9 cellular contexts compared by ENCODE assay signal in genomic region chr22:46251266-46251665, GRCh38. TPM values are rescaled to one million over a fixed set of nuclear protein-coding genes. Genes with fewer than 3 reads are reported as not detected.
DNase-seq lines count a peak whose midpoint lies in the region; ATAC-seq and TF ChIP-seq lines count a peak whose summit lies in the region.
"Had no signal": no experiment of that assay in that cellular context is flagged by ENCODE, and none has a peak within 500 bp of the region (broad histone marks: within the 10 kb centered on the region; RNA-seq: fewer than 3 reads in every experiment).

No MANE protein-coding gene starts in this region.

- peak overlapping the region; percentile 87 for H3K27ac ChIP-seq in C4-2B
- H3K27ac ChIP-seq: thyroid gland had no signal

- no peak for TF ChIP-seq CTCF in C4-2B (conservative IDR thresholded peaks at IDR 0.05)
- TF ChIP-seq CTCF in chondrocyte (IDR thresholded peaks at IDR 0.05): no peak

- peak overlapping the region; percentile 71 for H3K4me3 Mint-ChIP-seq in chondrocyte (ENCODE audit: unreplicated experiment)
- H3K4me3 Mint-ChIP-seq in natural killer cell treated with Interleukin-12 subunit alpha and Interleukin-12 subunit beta and Interleukin-15 and Interleukin-18, amount 100 ng/mL, for 72 hours: peak overlapping the region; percentile 89

- H3K27me3 Mint-ChIP-seq in chondrocyte (ENCODE audit: low read depth): no peaks in the 10 kb centered on the region
- H3K27me3 Mint-ChIP-seq in natural killer cell treated with Interleukin-12 subunit alpha and Interleukin-12 subunit beta and Interleukin-15 and Interleukin-18, amount 100 ng/mL, for 72 hours: no peaks in the 10 kb centered on the region

- peaks cover under 1% of the 10 kb centered on the region for H3K36me3 Mint-ChIP-seq in chondrocyte (ENCODE audit: low read depth)
- no peaks in the 10 kb centered on the region for H3K36me3 Mint-ChIP-seq in natural killer cell treated with Interleukin-12 subunit alpha and Interleukin-12 subunit beta and Interleukin-15 and Interleukin-18, amount 100 ng/mL, for 72 hours

- H3K27ac Mint-ChIP-seq in chondrocyte (ENCODE audit: unreplicated experiment): no peak overlapping the region
- H3K27ac Mint-ChIP-seq in natural killer cell treated with Interleukin-12 subunit alpha and Interleukin-12 subunit beta and Interleukin-15 and Interleukin-18, amount 100 ng/mL, for 72 hours: peak overlapping the region; percentile 84 to 91

- DNase-seq in LHCN-M2 (ENCODE audit: low read depth) (peak; percentile 9), chondrocyte (ENCODE audit: low spot score) (no peak), superior temporal gyrus (ENCODE audit: extremely low spot score) (no peak), MV-4-11 (lab: John Stamatoyannopoulos, UW) (no peak), NCI-H2171 treated with DMSO at 0.1 percent for 48 hours (lab: John Stamatoyannopoulos, UW) (no peak), NCI-H146 (lab: John Stamatoyannopoulos, UW) (no peak)
- no peak for DNase-seq in natural killer cell treated with Interleukin-12 subunit alpha and Interleukin-12 subunit beta and Interleukin-15 and Interleukin-18, amount 100 ng/mL, for 72 hours (ENCODE audit: low spot score)
- DNase-seq: thyroid gland had no signal

- peaks cover 15% of the 10 kb centered on the region for H3K4me1 Mint-ChIP-seq in chondrocyte (ENCODE audit: low read depth)
- peaks cover 24 to 27% of the 10 kb centered on the region in 2 donors for H3K4me1 Mint-ChIP-seq in natural killer cell treated with Interleukin-12 subunit alpha and Interleukin-12 subunit beta and Interleukin-15 and Interleukin-18, amount 100 ng/mL, for 72 hours (ENCODE audit: low read depth in 2 of 2)

- no peak for ATAC-seq in natural killer cell treated with Interleukin-12 subunit alpha and Interleukin-12 subunit beta and Interleukin-15 and Interleukin-18, amount 100 ng/mL, for 72 hours

- H3K9me3 Mint-ChIP-seq in chondrocyte (ENCODE audit: low read depth): peaks cover 2% of the 10 kb centered on the region
- no peaks in the 10 kb centered on the region for H3K9me3 Mint-ChIP-seq in natural killer cell treated with Interleukin-12 subunit alpha and Interleukin-12 subunit beta and Interleukin-15 and Interleukin-18, amount 100 ng/mL, for 72 hours

RNA-seq across cellular contexts. Expression of gene CDPF1, which starts 1.2 kb away (rescaled TPM):
- total RNA-seq in LHCN-M2 (2014; rRNA removed): 15.9 and 21.3 TPM in 2 replicates
- 9.6 TPM for polyA plus RNA-seq in LHCN-M2 (2012)
- 7.7 to 11.2 TPM (median 9.9 TPM) in 3 replicates for total RNA-seq in chondrocyte
- 10 to 100 TPM in 1 of 2 donors, 1 to 10 TPM in 1; 8.2 to 10.7 TPM for total RNA-seq in natural killer cell treated with Interleukin-12 subunit alpha and Interleukin-12 subunit beta and Interleukin-15 and Interleukin-18, amount 100 ng/mL, for 72 hours

RNA-seq across cellular contexts. Expression of gene PKDREJ, which starts 11.9 kb away (rescaled TPM):
- not detected in 2 replicates for total RNA-seq in LHCN-M2 (2014; rRNA removed)
- polyA plus RNA-seq in LHCN-M2 (2012): 0.07 TPM
- total RNA-seq in chondrocyte: 0.05 to 0.08 TPM (median 0.07 TPM) in 3 replicates
- under 1 TPM in 1 of 2 donors, not detected in 1; 0.07 TPM for total RNA-seq in natural killer cell treated with Interleukin-12 subunit alpha and Interleukin-12 subunit beta and Interleukin-15 and Interleukin-18, amount 100 ng/mL, for 72 hours

RNA-seq across cellular contexts. Expression of gene TTC38, which starts 16.5 kb away (rescaled TPM):
- 38.0 and 38.6 TPM in 2 replicates for total RNA-seq in LHCN-M2 (2014; rRNA removed)
- 20.9 TPM for polyA plus RNA-seq in LHCN-M2 (2012)
- 13.8 to 19.6 TPM (median 16.5 TPM) in 3 replicates for total RNA-seq in chondrocyte
- 10 to 100 TPM; 63.7 to 64.2 TPM for total RNA-seq in natural killer cell treated with Interleukin-12 subunit alpha and Interleukin-12 subunit beta and Interleukin-15 and Interleukin-18, amount 100 ng/mL, for 72 hours

RNA-seq across cellular contexts. Expression of gene GTSE1, which starts 45.4 kb away (rescaled TPM):
- total RNA-seq in LHCN-M2 (2014; rRNA removed) (27.6 and 31.9 TPM in 2 replicates), chondrocyte (7.2 to 8.2 TPM (median 7.3 TPM) in 3 replicates)
- 20.5 TPM for polyA plus RNA-seq in LHCN-M2 (2012)
- total RNA-seq in natural killer cell treated with Interleukin-12 subunit alpha and Interleukin-12 subunit beta and Interleukin-15 and Interleukin-18, amount 100 ng/mL, for 72 hours: 10 to 100 TPM; 34.6 to 90.2 TPM
